In the genomic region with DNA sequence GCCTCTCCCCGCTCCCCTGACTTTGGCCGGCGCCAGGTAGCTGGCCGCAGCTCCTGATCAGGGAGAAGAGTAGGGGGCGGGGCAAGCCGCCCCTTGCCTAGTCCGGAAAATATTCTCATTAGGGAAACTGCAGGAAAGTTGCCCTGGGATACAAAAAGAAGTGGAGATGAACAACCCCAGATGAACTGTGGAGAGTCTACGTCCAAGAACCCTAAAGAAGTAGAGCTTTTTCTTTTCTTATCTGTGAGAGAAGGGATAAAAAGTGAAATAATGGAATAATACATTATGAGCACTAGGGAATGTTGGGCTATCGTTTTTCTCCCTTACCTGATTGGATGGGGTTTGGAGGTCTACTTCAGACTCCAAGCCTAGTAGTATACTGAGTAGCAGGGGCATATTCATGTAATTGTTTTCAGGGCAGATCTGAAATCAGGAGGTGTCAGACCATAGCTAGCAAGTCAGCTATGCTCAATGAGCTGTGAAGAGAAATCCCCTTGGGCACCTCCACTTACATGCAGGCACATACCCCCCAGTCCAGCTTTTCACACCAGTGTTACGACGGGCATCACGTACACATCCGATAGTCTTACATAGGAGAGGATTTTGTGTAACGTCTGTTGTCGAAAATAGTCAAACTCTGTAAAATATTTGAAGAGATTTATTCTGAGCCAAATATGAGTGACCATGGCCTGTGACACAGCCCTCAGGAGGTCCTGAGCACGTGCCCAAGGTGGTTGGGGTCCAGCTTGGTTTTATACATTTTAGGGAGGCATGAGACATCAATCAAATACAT, we compare ENCODE assay signal across 8 cellular contexts. TPM values are rescaled to one million over a fixed set of nuclear protein-coding genes. Genes with fewer than 3 reads are reported as not detected.
DNase-seq lines count a peak whose midpoint lies in the region; ATAC-seq, FAIRE-seq and TF ChIP-seq lines count a peak whose summit lies in the region.

No MANE protein-coding gene starts in this region.

- CTCF ChIA-PET in HepG2 (lab: Yijun Ruan, JAX; ENCODE audit: low intra/inter-chr PET ratio, low total read pairs), result no interaction called here

- H3K27ac ChIP-seq in cardiac muscle cell (peak overlapping the region; percentile 85), HepG2 (ENCODE audit: extremely low read length, insufficient read depth, low read length) (peak overlapping the region; percentile 84), tibial artery (peak overlapping the region; percentile 93 to 94)

- H3K9me3 Mint-ChIP-seq in activated naive CD8-positive, alpha-beta T cell treated with anti-CD3 and anti-CD28 coated beads, Interleukin-2, amount 50 U/mL, for 24 hours, result no peaks in the 10 kb centered on the region

- H4K20me1 ChIP-seq in HepG2 (ENCODE audit: insufficient read depth, low read length), result no peaks in the 10 kb centered on the region; the same call in 1 of the 2 replicates

- no peak for TF ChIP-seq POLR2A in HepG2 (IDR thresholded peaks at IDR 0.05; ENCODE audit: insufficient read depth in 1 of 2, low read depth in 2 of 2, low read length in 2 of 2)

- no peak for FAIRE-seq in HepG2 (lab: Jason Lieb, UNC)

- TF ChIP-seq RAD21 in HepG2 (CRISPR knock-in tag; IDR thresholded peaks at IDR 0.05), result no peak

- H3K9me3 ChIP-seq in cardiac muscle cell (ENCODE audit: low read depth) (no peaks in the 10 kb centered on the region), HepG2 (ENCODE audit: low read length) (no peaks in the 10 kb centered on the region), tibial artery (no peaks in the 10 kb centered on the region)

- TF ChIP-seq EP300 in HepG2 (IDR thresholded peaks at IDR 0.05; ENCODE audit: low read depth in 2 of 2, low read length in 2 of 2) (no peak), HepG2 (CRISPR knock-in tag; IDR thresholded peaks at IDR 0.05; ENCODE audit: borderline replicate concordance) (no peak)

- peaks cover 10% of the 10 kb centered on the region for H3K36me3 Mint-ChIP-seq in activated naive CD8-positive, alpha-beta T cell treated with anti-CD3 and anti-CD28 coated beads, Interleukin-2, amount 50 U/mL, for 24 hours (ENCODE audit: low read depth)

- H3K36me3 ChIP-seq in cardiac muscle cell (no peaks in the 10 kb centered on the region), HepG2 (replicated peaks in 1 of 2; ENCODE audit: control insufficient read depth in 1 of 2, insufficient read depth in 2 of 2, low read length in 2 of 2) (no peaks in the 10 kb centered on the region), tibial artery (peaks cover 0 to 5% (median 0%) of the 10 kb centered on the region in 3 donors)

- H3K79me2 ChIP-seq in HepG2 (ENCODE audit: insufficient read depth, low read length), result peaks cover 14% of the 10 kb centered on the region

- POLR2A ChIA-PET in HepG2 (lab: Yijun Ruan, JAX), result interaction anchor here (2.9 to 5.3 kb wide), 3 partner anchors 25 to 33 kb away, joined by 20 to 92 read pairs (median 45); no protein-coding TSS in a partner anchor

- peaks cover 15% of the 10 kb centered on the region for H3K4me1 Mint-ChIP-seq in activated naive CD8-positive, alpha-beta T cell treated with anti-CD3 and anti-CD28 coated beads, Interleukin-2, amount 50 U/mL, for 24 hours

- H3K27ac Mint-ChIP-seq in activated naive CD8-positive, alpha-beta T cell treated with anti-CD3 and anti-CD28 coated beads, Interleukin-2, amount 50 U/mL, for 24 hours, result peak overlapping the region; percentile 87

- peak overlapping the region; percentile 50 for H3K4me3 ChIP-seq in cardiac muscle cell
- peak overlapping the region; percentile 71 to 83 (median 73) for H3K4me3 ChIP-seq in HepG2 (replicated peaks in 1 of 3; ENCODE audit: insufficient read depth in 1 of 3, low read depth in 2 of 3, low read length in 3 of 3)
- H3K4me3 ChIP-seq in tibial artery, result peak overlapping the region; percentile 80 to 83

- H3K4me3 Mint-ChIP-seq in activated naive CD8-positive, alpha-beta T cell treated with anti-CD3 and anti-CD28 coated beads, Interleukin-2, amount 50 U/mL, for 24 hours, result peak overlapping the region; percentile 80

- peak; percentile 15 for ATAC-seq in HG03575 (IDR thresholded peaks at IDR 0.05; ENCODE audit: extremely low read depth, insufficient number of reproducible peaks, low FRiP score, unreplicated experiment)
- ATAC-seq in activated naive CD8-positive, alpha-beta T cell treated with anti-CD3 and anti-CD28 coated beads, Interleukin-2, amount 50 U/mL, for 24 hours, result no peak
- no peak for ATAC-seq in HepG2

- peak overlapping the region; percentile 87 for H2AFZ ChIP-seq in HepG2 (ENCODE audit: low read length)

- WGBS in HepG2 (ENCODE audit: low lambda C conversion rate), result 2% methylated on average over 16 of the region's 16 CpGs

- H3K27me3 ChIP-seq in cardiac muscle cell (no peaks in the 10 kb centered on the region), HepG2 (ENCODE audit: control insufficient read depth in 1 of 2, insufficient read depth in 2 of 2, low read length in 2 of 2) (peaks cover 0 to 1% of the 10 kb centered on the region in 2 experiments; a peak in 2 of 5 replicates), tibial artery (no peaks in the 10 kb centered on the region)

- peak overlapping the region; percentile 81 for H3K9ac ChIP-seq in HepG2 (ENCODE audit: insufficient read depth, low read depth, low read length)

- peaks cover 12% of the 10 kb centered on the region for H3K4me1 ChIP-seq in cardiac muscle cell (ENCODE audit: low read depth)
- peaks cover 28% of the 10 kb centered on the region for H3K4me1 ChIP-seq in HepG2 (ENCODE audit: insufficient read depth, low read length)
- H3K4me1 ChIP-seq in tibial artery, result peaks cover 0 to 17% (median 10%) of the 10 kb centered on the region in 4 donors

- H3K27me3 Mint-ChIP-seq in activated naive CD8-positive, alpha-beta T cell treated with anti-CD3 and anti-CD28 coated beads, Interleukin-2, amount 50 U/mL, for 24 hours, result no peaks in the 10 kb centered on the region

- DNase-seq in cardiac muscle cell (ENCODE audit: low read depth in 1 of 2, low spot score in 1 of 2), result no peak
- no peak for DNase-seq in cardiac septum (ENCODE audit: low spot score)
- DNase-seq in activated naive CD8-positive, alpha-beta T cell treated with anti-CD3 and anti-CD28 coated beads, Interleukin-2, amount 50 U/mL, for 24 hours, result no peak
- no peak for DNase-seq in HepG2 (ENCODE audit: low spot score)
- DNase-seq in tibial artery, result no peak
- no peak for DNase-seq in DMS153 (lab: John Stamatoyannopoulos, UW)
- DNase-seq in COR-L47 (lab: John Stamatoyannopoulos, UW), result no peak

- BruUV-seq in HepG2 (replicated peaks; lab: Mats Ljungman, UMichigan), result TSS peak; percentile 80

- TF ChIP-seq CTCF in cardiac muscle cell (IDR thresholded peaks at IDR 0.05; ENCODE audit: low read depth, low read length), result no peak
- no peak for TF ChIP-seq CTCF in HepG2 (CRISPR knock-in tag; IDR thresholded peaks at IDR 0.05)
- TF ChIP-seq CTCF in tibial artery (IDR thresholded peaks at IDR 0.05), result no peak

- intact Hi-C loops in cardiac septum (cut with DNase I) (loop anchor here (5.0 to 10.0 kb wide), 4 partner anchors 199 to 969 kb away; a partner anchor contains a TSS), HepG2 (cut with micrococcal nuclease; ENCODE audit: unreplicated experiment) (loop anchor here (1.0 to 10.0 kb wide), 6 partner anchors 36 to 721 kb away; no protein-coding TSS in a partner anchor), tibial artery (cut with DNase I; ENCODE audit: low total_unique reads) (loop anchor here (10.0 kb wide), 1 partner anchor 711 kb away; no protein-coding TSS in a partner anchor)

- in situ Hi-C loops in HepG2 (cut with HindIII; ENCODE audit: extremely low pct_ligation_motif_present, low pct_unique_long_range_greater_than_20kb), result loop anchor here (10.0 kb wide), 1 partner anchor 721 kb away; no protein-coding TSS in a partner anchor

- H3K4me2 ChIP-seq in HepG2 (ENCODE audit: low read depth, low read length), result peak overlapping the region; percentile 96

TF ChIP-seq in HepG2, 621 proteins besides CTCF, POLR2A, EP300 and RAD21 (continues in another document):
- TF ChIP-seq FOXA3 (CRISPR knock-in tag; IDR thresholded peaks at IDR 0.05) (no peak), HNRNPK (IDR thresholded peaks at IDR 0.05; ENCODE audit: low read depth, low read length, poor library complexity, severe bottlenecking) (no peak), HNRNPL (IDR thresholded peaks at IDR 0.05; ENCODE audit: low read depth, low read length) (no peak), KDM5B (CRISPR knock-in tag; IDR thresholded peaks at IDR 0.05; ENCODE audit: borderline replicate concordance) (no peak), KDM2A (CRISPR knock-in tag; IDR thresholded peaks at IDR 0.05; ENCODE audit: borderline replicate concordance, low read depth) (no peak), ISX (CRISPR knock-in tag; conservative IDR thresholded peaks at IDR 0.05) (no peak)

RNA-seq across cellular contexts. Expression of a gene that starts 1.7 kb away (rescaled TPM):
- total RNA-seq in cardiac muscle cell (13.8 and 28.8 TPM in 2 replicates), cardiac septum (2.8 TPM), HepG2 (2016; rRNA removed; fragmentation: Illumina TruSeq; extraction: Trizol) (2.1 and 2.5 TPM in 2 replicates)
- polyA plus RNA-seq in cardiac muscle cell (14.2 and 25.4 TPM in 2 replicates), HepG2 (2011; rRNA removed) (4.2 and 4.4 TPM in 2 replicates)
- total RNA-seq in HepG2 (2016; cell fraction: cytosol; rRNA removed; fragmentation: Illumina TruSeq; extraction: Trizol; ENCODE audit: low read depth), result 1.0 and 1.1 TPM in 2 replicates
- total RNA-seq in HepG2 (2016; cell fraction: insoluble cytoplasmic fraction; rRNA removed; fragmentation: Illumina TruSeq; extraction: Trizol), result 2.7 and 2.8 TPM in 2 replicates
- total RNA-seq in HepG2 (2016; cell fraction: membrane; rRNA removed; fragmentation: Illumina TruSeq; extraction: Trizol), result 1.8 and 2.0 TPM in 2 replicates
- 3.2 and 3.5 TPM in 2 replicates for total RNA-seq in HepG2 (2016; cell fraction: nucleus; rRNA removed; fragmentation: Illumina TruSeq; extraction: Trizol)
- 5.3 and 5.7 TPM in 2 replicates for polyA plus RNA-seq in HepG2 (2011; cell fraction: cytosol; rRNA removed)
- polyA plus RNA-seq in HepG2 (2011; cell fraction: nucleus; rRNA removed), result 6.2 and 6.9 TPM in 2 replicates
- 2.6 and 5.2 TPM in 2 replicates for polyA plus RNA-seq in HepG2 (2012)
- polyA plus RNA-seq in HepG2 (2016; cell fraction: cytosol; fragmentation: Illumina TruSeq; extraction: Trizol; ENCODE audit: low read depth), result 0.26 and 0.36 TPM in 2 replicates
- polyA plus RNA-seq in HepG2 (2016; cell fraction: insoluble cytoplasmic fraction; fragmentation: Illumina TruSeq; extraction: Trizol; ENCODE audit: low read depth), result 2.8 and 3.3 TPM in 2 replicates
- 1.2 and 1.3 TPM in 2 replicates for polyA plus RNA-seq in HepG2 (2016; cell fraction: membrane; fragmentation: Illumina TruSeq; extraction: Trizol; ENCODE audit: low read depth)
- polyA plus RNA-seq in HepG2 (2016; cell fraction: nucleus; fragmentation: Illumina TruSeq; extraction: Trizol; ENCODE audit: insufficient read depth, low read depth), result 2.0 and 2.4 TPM in 2 replicates
- 11.2 and 16.0 TPM in 2 replicates for polyA minus RNA-seq in HepG2 (2011; rRNA and poly(A)+ RNA removed; ENCODE audit: low replicate concordance)
- 2.7 and 3.9 TPM in 2 replicates for polyA minus RNA-seq in HepG2 (2011; cell fraction: cytosol; rRNA and poly(A)+ RNA removed)
- 13.1 and 15.4 TPM in 2 replicates for polyA minus RNA-seq in HepG2 (2011; cell fraction: nucleus; rRNA and poly(A)+ RNA removed)
